Comparison of ENCODE assay signal across 19 cellular contexts in the genomic region with DNA sequence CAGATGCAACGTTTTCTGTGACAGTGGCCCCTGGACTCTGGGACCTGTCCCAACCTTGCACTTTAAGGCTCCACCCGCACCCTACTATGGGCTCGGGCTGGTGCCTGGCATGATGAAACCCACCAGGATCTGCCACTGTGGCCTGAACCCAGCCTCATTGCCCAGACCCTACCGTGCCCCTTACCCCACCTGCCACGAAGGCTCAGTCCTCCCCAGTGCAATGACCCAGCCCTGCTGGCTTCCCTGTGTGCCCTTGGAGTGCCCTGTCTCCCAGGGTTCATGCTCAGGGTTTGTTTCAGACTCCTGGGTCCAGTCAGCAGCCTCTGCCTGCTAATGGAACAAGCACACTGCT. TPM values are rescaled to one million over a fixed set of nuclear protein-coding genes. Genes with fewer than 3 reads are reported as not detected.
"Had no signal": no experiment of that assay in that cellular context is flagged by ENCODE, and none has a peak within 500 bp of the region (broad histone marks: within the 10 kb centered on the region; RNA-seq: fewer than 3 reads in every experiment).

No MANE protein-coding gene starts in this region.

- H3K36me3 ChIP-seq: prostate gland had no signal

- H3K27me3 Mint-ChIP-seq: activated naive CD8-positive, alpha-beta T cell; central memory CD8-positive, alpha-beta T cell had no signal

- H3K27me3 ChIP-seq: ascending aorta, esophagus muscularis mucosa, right lobe of liver, spleen had no signal

- H3K4me3 Mint-ChIP-seq: activated naive CD8-positive, alpha-beta T cell; activated T-helper 1 cell treated with anti-CD3 and anti-CD28 coated beads, Interleukin-12 subunit alpha, Interleukin-12 subunit beta, Interleukin-2, Interleukin-4 antibody, amounts not matched to agents 30 ng/mL and 10 ng/mL and 1 ng/mL, durations not matched to agents 14 hours and 24 hours and 36 hours; central memory CD8-positive, alpha-beta T cell; T-helper 2 cell treated with Interferon-gamma antibody and Interleukin-4, amounts not matched to agents 5 μg/mL and 100 μg/mL, for 36 hours had no signal

- ATAC-seq: lower lobe of right lung, right lobe of liver had no signal

- H3K36me3 Mint-ChIP-seq: activated naive CD8-positive, alpha-beta T cell had no signal

- DNase-seq: activated CD4-positive, alpha-beta T cell treated with anti-CD3 and anti-CD28 coated beads for 4 hours; lower lobe of right lung; midbrain; nucleus accumbens; right lobe of liver; spleen; stimulated activated CD4-positive, alpha-beta T cell treated with anti-CD3 and anti-CD28 coated beads, Interleukin-1b, Interleukin-23, amount 100 ng/mL, for 48 hours; stimulated activated naive CD4-positive, alpha-beta T cell; substantia nigra; trophoblast cell had no signal

- H3K9me3 ChIP-seq: ascending aorta, esophagus muscularis mucosa, lower lobe of right lung, prostate gland, right lobe of liver, spleen had no signal

- H3K9me3 Mint-ChIP-seq: activated T-helper 1 cell treated with anti-CD3 and anti-CD28 coated beads, Interleukin-12 subunit alpha, Interleukin-12 subunit beta, Interleukin-2, Interleukin-4 antibody, amounts not matched to agents 30 ng/mL and 10 ng/mL and 1 ng/mL, durations not matched to agents 14 hours and 24 hours and 36 hours; central memory CD8-positive, alpha-beta T cell; T-helper 2 cell treated with Interferon-gamma antibody and Interleukin-4, amounts not matched to agents 5 μg/mL and 100 μg/mL, for 36 hours had no signal

- H3K4me3 ChIP-seq: ascending aorta, esophagus muscularis mucosa, lower lobe of right lung, prostate gland, right lobe of liver, spleen had no signal

- H3K27ac ChIP-seq: ascending aorta, prostate gland, right lobe of liver had no signal

- H3K27ac Mint-ChIP-seq: activated naive CD8-positive, alpha-beta T cell; activated T-helper 1 cell treated with anti-CD3 and anti-CD28 coated beads, Interleukin-12 subunit alpha, Interleukin-12 subunit beta, Interleukin-2, Interleukin-4 antibody, amounts not matched to agents 30 ng/mL and 10 ng/mL and 1 ng/mL, durations not matched to agents 14 hours and 24 hours and 36 hours had no signal

RNA-seq across cellular contexts. Expression of a gene that starts 56.1 kb away (rescaled TPM):
- total RNA-seq: activated T-helper 1 cell treated with anti-CD3 and anti-CD28 coated beads, Interleukin-12 subunit alpha, Interleukin-12 subunit beta, Interleukin-2, Interleukin-4 antibody, amounts not matched to agents 30 ng/mL and 10 ng/mL and 1 ng/mL, durations not matched to agents 14 hours and 24 hours and 36 hours; ascending aorta; dermis microvascular lymphatic vessel endothelial cell; esophagus muscularis mucosa; fibroblast of villous mesenchyme; lower lobe of right lung; prostate gland; right lobe of liver; spleen had no signal
